In genomic region chr6:109279628-109280027, GRCh38 we compare ENCODE assay signal across 26 cellular contexts.
"Had no signal": no experiment of that assay in that cellular context is flagged by ENCODE, and none has a peak within 500 bp of the region (broad histone marks: within the 10 kb centered on the region; RNA-seq: fewer than 3 reads in every experiment).

No MANE protein-coding gene starts in this region.

- FAIRE-seq: small intestine, urothelium cell line had no signal

- DNase-seq: naive thymus-derived CD4-positive, alpha-beta T cell; natural killer cell; occipital lobe; ovary; posterior cingulate gyrus; psoas muscle; right cardiac atrium; small intestine; stimulated activated CD4-positive, alpha-beta T cell treated with anti-CD3 and anti-CD28 coated beads, Interleukin-15, amount 100 ng/mL, for 24 hours; stimulated activated CD4-positive, alpha-beta T cell treated with anti-CD3 and anti-CD28 coated beads, Interleukin-2, amount 100 ng/mL, for 24 hours; stimulated activated CD4-positive, alpha-beta T cell treated with anti-CD3 and anti-CD28 coated beads, Interleukin-2, amount 100 ng/mL, for 48 hours; stimulated activated CD4-positive, alpha-beta T cell treated with anti-CD3 and anti-CD28 coated beads, Interleukin-4, amount 100 ng/mL, for 24 hours; stimulated activated naive B cell treated with anti-CD40 and anti-IgM and Interleukin-4, amounts not matched to agents 10 μg/mL and 1 μg/mL and 100 μg/mL, for 72 hours; stimulated activated naive CD4-positive, alpha-beta T cell treated with Interleukin-2 at 50 U/mL for 16 hours; stomach; thyroid gland; trophoblast cell; upper lobe of left lung had no signal

- H3K9ac ChIP-seq: neural progenitor cell, parathyroid adenoma had no signal

- H3K36me3 ChIP-seq: neural progenitor cell, ovary, stomach, thoracic aorta, thyroid gland, tibial nerve, upper lobe of left lung, vagina had no signal

- H3K9me3 ChIP-seq: psoas muscle, stomach, thoracic aorta, thyroid gland, tibial nerve, upper lobe of left lung, vagina had no signal

- H3K4me1 ChIP-seq: neural progenitor cell, parathyroid adenoma, psoas muscle, stomach, thyroid gland, tibial nerve, upper lobe of left lung, vagina had no signal

- H3K27me3 ChIP-seq: neural progenitor cell, ovary, stomach, thyroid gland, tibial nerve, upper lobe of left lung, vagina had no signal

- H2AFZ ChIP-seq: neural progenitor cell, parathyroid adenoma had no signal

- H3K79me2 ChIP-seq: parathyroid adenoma had no signal

- H3K4me3 ChIP-seq: neural progenitor cell, ovary, psoas muscle, stomach, thoracic aorta, thyroid gland, tibial nerve, upper lobe of left lung, vagina had no signal

- ATAC-seq: naive thymus-derived CD4-positive, alpha-beta T cell; natural killer cell; psoas muscle; right cardiac atrium; sciatic nerve; stimulated activated effector memory CD8-positive, alpha-beta T cell treated with anti-CD3 and anti-CD28 coated beads, Interleukin-12 subunit alpha, Interleukin-12 subunit beta, amount 100 ng/mL, for 72 hours; stimulated activated naive B cell treated with anti-CD40 and anti-IgM and Interleukin-4, amounts not matched to agents 10 μg/mL and 1 μg/mL and 100 μg/mL, for 72 hours had no signal

- H3K4me2 ChIP-seq: neural progenitor cell had no signal

- H3K27ac ChIP-seq: neural progenitor cell, ovary, parathyroid adenoma, psoas muscle, stomach, thoracic aorta, thyroid gland, tibial nerve, upper lobe of left lung, vagina had no signal
